1 cellular context compared by ENCODE assay signal in the genomic region with DNA sequence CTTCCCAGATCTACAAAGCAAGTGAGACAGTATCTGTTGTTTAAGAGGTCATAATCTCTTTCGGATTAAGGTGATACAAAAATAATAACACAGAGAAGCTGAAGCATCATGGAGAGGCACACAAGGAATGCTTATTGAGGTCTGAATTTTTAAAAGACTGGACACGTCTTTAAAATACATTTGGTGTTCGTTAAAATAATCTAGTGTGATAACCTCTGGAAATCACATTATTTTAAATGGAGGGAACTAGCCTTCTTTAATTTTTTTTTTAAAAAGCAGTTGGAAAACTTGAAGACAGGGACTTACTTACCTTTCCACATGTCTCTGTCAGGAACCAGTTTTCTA.
TF ChIP-seq lines count a peak whose summit lies in the region.

No MANE protein-coding gene starts in this region.

TF ChIP-seq in HepG2, 621 proteins besides CTCF, POLR2A, EP300 and RAD21 (continued from another document):
- TF ChIP-seq, protein P1, sequence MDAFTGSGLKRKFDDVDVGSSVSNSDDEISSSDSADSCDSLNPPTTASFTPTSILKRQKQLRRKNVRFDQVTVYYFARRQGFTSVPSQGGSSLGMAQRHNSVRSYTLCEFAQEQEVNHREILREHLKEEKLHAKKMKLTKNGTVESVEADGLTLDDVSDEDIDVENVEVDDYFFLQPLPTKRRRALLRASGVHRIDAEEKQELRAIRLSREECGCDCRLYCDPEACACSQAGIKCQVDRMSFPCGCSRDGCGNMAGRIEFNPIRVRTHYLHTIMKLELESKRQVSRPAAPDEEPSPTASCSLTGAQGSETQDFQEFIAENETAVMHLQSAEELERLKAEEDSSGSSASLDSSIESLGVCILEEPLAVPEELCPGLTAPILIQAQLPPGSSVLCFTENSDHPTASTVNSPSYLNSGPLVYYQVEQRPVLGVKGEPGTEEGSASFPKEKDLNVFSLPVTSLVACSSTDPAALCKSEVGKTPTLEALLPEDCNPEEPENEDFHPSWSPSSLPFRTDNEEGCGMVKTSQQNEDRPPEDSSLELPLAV (CRISPR knock-in tag; conservative IDR thresholded peaks at IDR 0.05; ENCODE audit: low read depth), result no peak
- TF ChIP-seq, protein P2, sequence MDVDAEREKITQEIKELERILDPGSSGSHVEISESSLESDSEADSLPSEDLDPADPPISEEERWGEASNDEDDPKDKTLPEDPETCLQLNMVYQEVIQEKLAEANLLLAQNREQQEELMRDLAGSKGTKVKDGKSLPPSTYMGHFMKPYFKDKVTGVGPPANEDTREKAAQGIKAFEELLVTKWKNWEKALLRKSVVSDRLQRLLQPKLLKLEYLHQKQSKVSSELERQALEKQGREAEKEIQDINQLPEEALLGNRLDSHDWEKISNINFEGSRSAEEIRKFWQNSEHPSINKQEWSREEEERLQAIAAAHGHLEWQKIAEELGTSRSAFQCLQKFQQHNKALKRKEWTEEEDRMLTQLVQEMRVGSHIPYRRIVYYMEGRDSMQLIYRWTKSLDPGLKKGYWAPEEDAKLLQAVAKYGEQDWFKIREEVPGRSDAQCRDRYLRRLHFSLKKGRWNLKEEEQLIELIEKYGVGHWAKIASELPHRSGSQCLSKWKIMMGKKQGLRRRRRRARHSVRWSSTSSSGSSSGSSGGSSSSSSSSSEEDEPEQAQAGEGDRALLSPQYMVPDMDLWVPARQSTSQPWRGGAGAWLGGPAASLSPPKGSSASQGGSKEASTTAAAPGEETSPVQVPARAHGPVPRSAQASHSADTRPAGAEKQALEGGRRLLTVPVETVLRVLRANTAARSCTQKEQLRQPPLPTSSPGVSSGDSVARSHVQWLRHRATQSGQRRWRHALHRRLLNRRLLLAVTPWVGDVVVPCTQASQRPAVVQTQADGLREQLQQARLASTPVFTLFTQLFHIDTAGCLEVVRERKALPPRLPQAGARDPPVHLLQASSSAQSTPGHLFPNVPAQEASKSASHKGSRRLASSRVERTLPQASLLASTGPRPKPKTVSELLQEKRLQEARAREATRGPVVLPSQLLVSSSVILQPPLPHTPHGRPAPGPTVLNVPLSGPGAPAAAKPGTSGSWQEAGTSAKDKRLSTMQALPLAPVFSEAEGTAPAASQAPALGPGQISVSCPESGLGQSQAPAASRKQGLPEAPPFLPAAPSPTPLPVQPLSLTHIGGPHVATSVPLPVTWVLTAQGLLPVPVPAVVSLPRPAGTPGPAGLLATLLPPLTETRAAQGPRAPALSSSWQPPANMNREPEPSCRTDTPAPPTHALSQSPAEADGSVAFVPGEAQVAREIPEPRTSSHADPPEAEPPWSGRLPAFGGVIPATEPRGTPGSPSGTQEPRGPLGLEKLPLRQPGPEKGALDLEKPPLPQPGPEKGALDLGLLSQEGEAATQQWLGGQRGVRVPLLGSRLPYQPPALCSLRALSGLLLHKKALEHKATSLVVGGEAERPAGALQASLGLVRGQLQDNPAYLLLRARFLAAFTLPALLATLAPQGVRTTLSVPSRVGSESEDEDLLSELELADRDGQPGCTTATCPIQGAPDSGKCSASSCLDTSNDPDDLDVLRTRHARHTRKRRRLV (CRISPR knock-in tag; IDR thresholded peaks at IDR 0.05), result no peak
- TF ChIP-seq ATAD3A (CRISPR knock-in tag; IDR thresholded peaks at IDR 0.05) (no peak), ZNF619 (CRISPR knock-in tag; IDR thresholded peaks at IDR 0.05) (no peak), ARID2 (CRISPR knock-in tag; IDR thresholded peaks at IDR 0.05; ENCODE audit: borderline replicate concordance) (peak; percentile 13; the same call in 1 of the 2 replicates), ZNF3 (CRISPR knock-in tag; IDR thresholded peaks at IDR 0.05) (no peak), ZNF546 (CRISPR knock-in tag; conservative IDR thresholded peaks at IDR 0.05) (no peak), NCOA2 (CRISPR knock-in tag; IDR thresholded peaks at IDR 0.05) (no peak), ZNF460 (CRISPR knock-in tag; IDR thresholded peaks at IDR 0.05; ENCODE audit: borderline replicate concordance) (no peak), ZNF567 (CRISPR knock-in tag; IDR thresholded peaks at IDR 0.05; ENCODE audit: borderline replicate concordance) (no peak), ZNF431 (CRISPR knock-in tag; IDR thresholded peaks at IDR 0.05; ENCODE audit: borderline replicate concordance, low read depth) (no peak), ZEB1 (IDR thresholded peaks at IDR 0.05; ENCODE audit: insufficient replicate concordance, low read depth) (no peak), JUND (CRISPR knock-in tag; IDR thresholded peaks at IDR 0.05) (no peak), ZNF772 (CRISPR knock-in tag; IDR thresholded peaks at IDR 0.05) (no peak), ZNF782 (CRISPR knock-in tag; IDR thresholded peaks at IDR 0.05; ENCODE audit: borderline replicate concordance) (no peak), ZNF552 (CRISPR knock-in tag; IDR thresholded peaks at IDR 0.05; ENCODE audit: borderline replicate concordance) (no peak), ZNF547 (CRISPR knock-in tag; IDR thresholded peaks at IDR 0.05) (no peak), ATF7 (IDR thresholded peaks at IDR 0.05) (no peak), ATF7 (CRISPR knock-in tag; IDR thresholded peaks at IDR 0.05) (no peak), ZFP36L1 (CRISPR knock-in tag; IDR thresholded peaks at IDR 0.05) (no peak)
- TF ChIP-seq, protein P3, sequence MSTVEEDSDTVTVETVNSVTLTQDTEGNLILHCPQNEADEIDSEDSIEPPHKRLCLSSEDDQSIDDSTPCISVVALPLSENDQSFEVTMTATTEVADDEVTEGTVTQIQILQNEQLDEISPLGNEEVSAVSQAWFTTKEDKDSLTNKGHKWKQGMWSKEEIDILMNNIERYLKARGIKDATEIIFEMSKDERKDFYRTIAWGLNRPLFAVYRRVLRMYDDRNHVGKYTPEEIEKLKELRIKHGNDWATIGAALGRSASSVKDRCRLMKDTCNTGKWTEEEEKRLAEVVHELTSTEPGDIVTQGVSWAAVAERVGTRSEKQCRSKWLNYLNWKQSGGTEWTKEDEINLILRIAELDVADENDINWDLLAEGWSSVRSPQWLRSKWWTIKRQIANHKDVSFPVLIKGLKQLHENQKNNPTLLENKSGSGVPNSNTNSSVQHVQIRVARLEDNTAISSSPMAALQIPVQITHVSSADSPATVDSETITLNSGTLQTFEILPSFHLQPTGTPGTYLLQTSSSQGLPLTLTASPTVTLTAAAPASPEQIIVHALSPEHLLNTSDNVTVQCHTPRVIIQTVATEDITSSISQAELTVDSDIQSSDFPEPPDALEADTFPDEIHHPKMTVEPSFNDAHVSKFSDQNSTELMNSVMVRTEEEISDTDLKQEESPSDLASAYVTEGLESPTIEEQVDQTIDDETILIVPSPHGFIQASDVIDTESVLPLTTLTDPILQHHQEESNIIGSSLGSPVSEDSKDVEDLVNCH (CRISPR knock-in tag; IDR thresholded peaks at IDR 0.05), result no peak
- TF ChIP-seq, protein P4, sequence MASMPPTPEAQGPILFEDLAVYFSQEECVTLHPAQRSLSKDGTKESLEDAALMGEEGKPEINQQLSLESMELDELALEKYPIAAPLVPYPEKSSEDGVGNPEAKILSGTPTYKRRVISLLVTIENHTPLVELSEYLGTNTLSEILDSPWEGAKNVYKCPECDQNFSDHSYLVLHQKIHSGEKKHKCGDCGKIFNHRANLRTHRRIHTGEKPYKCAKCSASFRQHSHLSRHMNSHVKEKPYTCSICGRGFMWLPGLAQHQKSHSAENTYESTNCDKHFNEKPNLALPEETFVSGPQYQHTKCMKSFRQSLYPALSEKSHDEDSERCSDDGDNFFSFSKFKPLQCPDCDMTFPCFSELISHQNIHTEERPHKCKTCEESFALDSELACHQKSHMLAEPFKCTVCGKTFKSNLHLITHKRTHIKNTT (CRISPR knock-in tag; IDR thresholded peaks at IDR 0.05), result no peak
- TF ChIP-seq, protein P5, sequence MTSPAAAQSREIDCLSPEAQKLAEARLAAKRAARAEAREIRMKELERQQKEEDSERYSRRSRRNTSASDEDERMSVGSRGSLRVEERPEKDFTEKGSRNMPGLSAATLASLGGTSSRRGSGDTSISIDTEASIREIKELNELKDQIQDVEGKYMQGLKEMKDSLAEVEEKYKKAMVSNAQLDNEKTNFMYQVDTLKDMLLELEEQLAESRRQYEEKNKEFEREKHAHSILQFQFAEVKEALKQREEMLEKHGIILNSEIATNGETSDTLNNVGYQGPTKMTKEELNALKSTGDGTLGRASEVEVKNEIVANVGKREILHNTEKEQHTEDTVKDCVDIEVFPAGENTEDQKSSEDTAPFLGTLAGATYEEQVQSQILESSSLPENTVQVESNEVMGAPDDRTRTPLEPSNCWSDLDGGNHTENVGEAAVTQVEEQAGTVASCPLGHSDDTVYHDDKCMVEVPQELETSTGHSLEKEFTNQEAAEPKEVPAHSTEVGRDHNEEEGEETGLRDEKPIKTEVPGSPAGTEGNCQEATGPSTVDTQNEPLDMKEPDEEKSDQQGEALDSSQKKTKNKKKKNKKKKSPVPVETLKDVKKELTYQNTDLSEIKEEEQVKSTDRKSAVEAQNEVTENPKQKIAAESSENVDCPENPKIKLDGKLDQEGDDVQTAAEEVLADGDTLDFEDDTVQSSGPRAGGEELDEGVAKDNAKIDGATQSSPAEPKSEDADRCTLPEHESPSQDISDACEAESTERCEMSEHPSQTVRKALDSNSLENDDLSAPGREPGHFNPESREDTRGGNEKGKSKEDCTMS (CRISPR knock-in tag; conservative IDR thresholded peaks at IDR 0.05), result no peak
- TF ChIP-seq, protein P6, sequence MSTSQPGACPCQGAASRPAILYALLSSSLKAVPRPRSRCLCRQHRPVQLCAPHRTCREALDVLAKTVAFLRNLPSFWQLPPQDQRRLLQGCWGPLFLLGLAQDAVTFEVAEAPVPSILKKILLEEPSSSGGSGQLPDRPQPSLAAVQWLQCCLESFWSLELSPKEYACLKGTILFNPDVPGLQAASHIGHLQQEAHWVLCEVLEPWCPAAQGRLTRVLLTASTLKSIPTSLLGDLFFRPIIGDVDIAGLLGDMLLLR (CRISPR knock-in tag; IDR thresholded peaks at IDR 0.05), result no peak
- TF ChIP-seq, protein P7, sequence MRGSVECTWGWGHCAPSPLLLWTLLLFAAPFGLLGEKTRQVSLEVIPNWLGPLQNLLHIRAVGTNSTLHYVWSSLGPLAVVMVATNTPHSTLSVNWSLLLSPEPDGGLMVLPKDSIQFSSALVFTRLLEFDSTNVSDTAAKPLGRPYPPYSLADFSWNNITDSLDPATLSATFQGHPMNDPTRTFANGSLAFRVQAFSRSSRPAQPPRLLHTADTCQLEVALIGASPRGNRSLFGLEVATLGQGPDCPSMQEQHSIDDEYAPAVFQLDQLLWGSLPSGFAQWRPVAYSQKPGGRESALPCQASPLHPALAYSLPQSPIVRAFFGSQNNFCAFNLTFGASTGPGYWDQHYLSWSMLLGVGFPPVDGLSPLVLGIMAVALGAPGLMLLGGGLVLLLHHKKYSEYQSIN (CRISPR knock-in tag; IDR thresholded peaks at IDR 0.05; ENCODE audit: borderline replicate concordance), result no peak
- TF ChIP-seq, protein P8, sequence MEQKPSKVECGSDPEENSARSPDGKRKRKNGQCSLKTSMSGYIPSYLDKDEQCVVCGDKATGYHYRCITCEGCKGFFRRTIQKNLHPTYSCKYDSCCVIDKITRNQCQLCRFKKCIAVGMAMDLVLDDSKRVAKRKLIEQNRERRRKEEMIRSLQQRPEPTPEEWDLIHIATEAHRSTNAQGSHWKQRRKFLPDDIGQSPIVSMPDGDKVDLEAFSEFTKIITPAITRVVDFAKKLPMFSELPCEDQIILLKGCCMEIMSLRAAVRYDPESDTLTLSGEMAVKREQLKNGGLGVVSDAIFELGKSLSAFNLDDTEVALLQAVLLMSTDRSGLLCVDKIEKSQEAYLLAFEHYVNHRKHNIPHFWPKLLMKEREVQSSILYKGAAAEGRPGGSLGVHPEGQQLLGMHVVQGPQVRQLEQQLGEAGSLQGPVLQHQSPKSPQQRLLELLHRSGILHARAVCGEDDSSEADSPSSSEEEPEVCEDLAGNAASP (CRISPR knock-in tag; IDR thresholded peaks at IDR 0.05; ENCODE audit: borderline replicate concordance), result no peak
- TF ChIP-seq, protein P9, sequence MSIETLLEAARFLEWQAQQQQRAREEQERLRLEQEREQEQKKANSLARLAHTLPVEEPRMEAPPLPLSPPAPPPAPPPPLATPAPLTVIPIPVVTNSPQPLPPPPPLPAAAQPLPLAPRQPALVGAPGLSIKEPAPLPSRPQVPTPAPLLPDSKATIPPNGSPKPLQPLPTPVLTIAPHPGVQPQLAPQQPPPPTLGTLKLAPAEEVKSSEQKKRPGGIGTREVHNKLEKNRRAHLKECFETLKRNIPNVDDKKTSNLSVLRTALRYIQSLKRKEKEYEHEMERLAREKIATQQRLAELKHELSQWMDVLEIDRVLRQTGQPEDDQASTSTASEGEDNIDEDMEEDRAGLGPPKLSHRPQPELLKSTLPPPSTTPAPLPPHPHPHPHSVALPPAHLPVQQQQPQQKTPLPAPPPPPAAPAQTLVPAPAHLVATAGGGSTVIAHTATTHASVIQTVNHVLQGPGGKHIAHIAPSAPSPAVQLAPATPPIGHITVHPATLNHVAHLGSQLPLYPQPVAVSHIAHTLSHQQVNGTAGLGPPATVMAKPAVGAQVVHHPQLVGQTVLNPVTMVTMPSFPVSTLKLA (IDR thresholded peaks at IDR 0.05), result no peak
- TF ChIP-seq, protein P10, sequence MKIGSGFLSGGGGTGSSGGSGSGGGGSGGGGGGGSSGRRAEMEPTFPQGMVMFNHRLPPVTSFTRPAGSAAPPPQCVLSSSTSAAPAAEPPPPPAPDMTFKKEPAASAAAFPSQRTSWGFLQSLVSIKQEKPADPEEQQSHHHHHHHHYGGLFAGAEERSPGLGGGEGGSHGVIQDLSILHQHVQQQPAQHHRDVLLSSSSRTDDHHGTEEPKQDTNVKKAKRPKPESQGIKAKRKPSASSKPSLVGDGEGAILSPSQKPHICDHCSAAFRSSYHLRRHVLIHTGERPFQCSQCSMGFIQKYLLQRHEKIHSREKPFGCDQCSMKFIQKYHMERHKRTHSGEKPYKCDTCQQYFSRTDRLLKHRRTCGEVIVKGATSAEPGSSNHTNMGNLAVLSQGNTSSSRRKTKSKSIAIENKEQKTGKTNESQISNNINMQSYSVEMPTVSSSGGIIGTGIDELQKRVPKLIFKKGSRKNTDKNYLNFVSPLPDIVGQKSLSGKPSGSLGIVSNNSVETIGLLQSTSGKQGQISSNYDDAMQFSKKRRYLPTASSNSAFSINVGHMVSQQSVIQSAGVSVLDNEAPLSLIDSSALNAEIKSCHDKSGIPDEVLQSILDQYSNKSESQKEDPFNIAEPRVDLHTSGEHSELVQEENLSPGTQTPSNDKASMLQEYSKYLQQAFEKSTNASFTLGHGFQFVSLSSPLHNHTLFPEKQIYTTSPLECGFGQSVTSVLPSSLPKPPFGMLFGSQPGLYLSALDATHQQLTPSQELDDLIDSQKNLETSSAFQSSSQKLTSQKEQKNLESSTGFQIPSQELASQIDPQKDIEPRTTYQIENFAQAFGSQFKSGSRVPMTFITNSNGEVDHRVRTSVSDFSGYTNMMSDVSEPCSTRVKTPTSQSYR (CRISPR knock-in tag; IDR thresholded peaks at IDR 0.05; ENCODE audit: borderline replicate concordance), result no peak
